Comparison of ENCODE assay signal across 14 cellular contexts in genomic region chr9:134439368-134439784, GRCh38.
"Had no signal": no experiment of that assay in that cellular context is flagged by ENCODE, and none has a peak within 500 bp of the region (broad histone marks: within the 10 kb centered on the region; RNA-seq: fewer than 3 reads in every experiment).

No MANE protein-coding gene starts in this region.

- DNase-seq: activated gamma-delta T cell; activated T-cell treated with anti-CD3 and anti-CD28 coated beads, Interleukin-2, amount 50 U/mL, for 1 hour; anterior cingulate cortex; cortex of kidney; effector memory CD8-positive, alpha-beta T cell; naive B cell; occipital lobe; stimulated activated CD4-positive, alpha-beta T cell treated with anti-CD3 and anti-CD28 coated beads, Interleukin-4, amount 100 ng/mL, for 24 hours; stomach; T-helper 2 cell had no signal

- H3K27ac ChIP-seq: epithelial cell of prostate, thoracic aorta had no signal

- H3K4me3 Mint-ChIP-seq: activated naive CD8-positive, alpha-beta T cell; effector memory CD8-positive, alpha-beta T cell; naive B cell had no signal

- H3K36me3 Mint-ChIP-seq: activated naive CD8-positive, alpha-beta T cell; naive B cell had no signal

- H3K9me3 Mint-ChIP-seq: effector memory CD8-positive, alpha-beta T cell; naive B cell had no signal

- ATAC-seq: activated CD4-positive, CD25-positive, alpha-beta regulatory T cell treated with anti-CD3 and anti-CD28 coated beads, Interleukin-2, amount 50 U/mL, for 24 hours; effector memory CD8-positive, alpha-beta T cell had no signal

- H3K27ac Mint-ChIP-seq: activated naive CD8-positive, alpha-beta T cell; effector memory CD8-positive, alpha-beta T cell; naive B cell had no signal
